In genomic region chr12:111803851-111804250, GRCh38 we compare ENCODE assay signal across 37 cellular contexts.
"Had no signal": no experiment of that assay in that cellular context is flagged by ENCODE, and none has a peak within 500 bp of the region (broad histone marks: within the 10 kb centered on the region; RNA-seq: fewer than 3 reads in every experiment).

No MANE protein-coding gene starts in this region.

- H3K4me3 Mint-ChIP-seq: activated naive CD4-positive, alpha-beta T cell treated with anti-CD3 and anti-CD28 coated beads for 36 hours; activated naive CD4-positive, alpha-beta T cell treated with anti-CD3 and anti-CD28 coated beads, Interleukin-2, amount 10 ng/mL, durations not matched to agents 7 days and 5 days; activated naive CD4-positive, alpha-beta T cell treated with anti-CD3 and anti-CD28 coated beads, Interleukin-2, amount 50 U/mL, for 24 hours; activated naive CD8-positive, alpha-beta T cell; activated naive CD8-positive, alpha-beta T cell treated with anti-CD3 and anti-CD28 coated beads for 36 hours; activated naive CD8-positive, alpha-beta T cell treated with anti-CD3 and anti-CD28 coated beads, Interleukin-2, amount 10 ng/mL, durations not matched to agents 7 days and 5 days; activated naive CD8-positive, alpha-beta T cell treated with anti-CD3 and anti-CD28 coated beads, Interleukin-2, amount 50 U/mL, for 24 hours; activated T-cell treated with anti-CD3 and anti-CD28 coated beads, Interleukin-2, amount 50 U/mL, for 24 hours; activated T-cell treated with anti-CD3 and anti-CD28 coated beads, Interleukin-2, amount 50 U/mL, for 4 hours; activated T-cell treated with anti-CD3 and anti-CD28 coated beads, Interleukin-2, amount 50 U/mL, for 72 hours; activated T-helper 1 cell treated with anti-CD3 and anti-CD28 coated beads, Interleukin-12 subunit alpha, Interleukin-12 subunit beta, Interleukin-2, Interleukin-4 antibody, amounts not matched to agents 30 ng/mL and 10 ng/mL and 1 ng/mL, durations not matched to agents 14 hours and 24 hours and 36 hours; brain; central memory CD8-positive, alpha-beta T cell had no signal

- H3K4me1 ChIP-seq: adrenal gland, ascending aorta, body of pancreas, breast epithelium had no signal

- H3K36me3 Mint-ChIP-seq: activated naive CD4-positive, alpha-beta T cell treated with anti-CD3 and anti-CD28 coated beads, Interleukin-2, amount 10 ng/mL, durations not matched to agents 7 days and 5 days; activated naive CD4-positive, alpha-beta T cell treated with anti-CD3 and anti-CD28 coated beads, Interleukin-2, amount 50 U/mL, for 24 hours; activated naive CD4-positive, alpha-beta T cell treated with anti-CD3 and anti-CD28 coated beads, Interleukin-2, amount 50 U/mL, for 72 hours; activated naive CD8-positive, alpha-beta T cell; activated naive CD8-positive, alpha-beta T cell treated with anti-CD3 and anti-CD28 coated beads for 36 hours; activated naive CD8-positive, alpha-beta T cell treated with anti-CD3 and anti-CD28 coated beads, Interleukin-2, amount 10 ng/mL, durations not matched to agents 7 days and 5 days had no signal

- H3K4me3 ChIP-seq: adrenal gland, ascending aorta, body of pancreas, breast epithelium, cardiac muscle cell had no signal

- ATAC-seq: activated naive CD4-positive, alpha-beta T cell treated with anti-CD3 and anti-CD28 coated beads, Interleukin-2, amount 50 U/mL, for 72 hours; activated naive CD8-positive, alpha-beta T cell treated with anti-CD3 and anti-CD28 coated beads, Interleukin-2, amount 50 U/mL, for 24 hours; activated T-cell treated with anti-CD3 and anti-CD28 coated beads, Interleukin-2, amount 50 U/mL, for 4 hours; activated T-cell treated with anti-CD3 and anti-CD28 coated beads, Interleukin-2, amount 50 U/mL, for 72 hours; body of pancreas had no signal

- H3K36me3 ChIP-seq: brain microvascular endothelial cell, breast epithelium had no signal

- H3K4me1 Mint-ChIP-seq: activated naive CD4-positive, alpha-beta T cell treated with anti-CD3 and anti-CD28 coated beads, Interleukin-2, amount 10 ng/mL, durations not matched to agents 7 days and 5 days; activated naive CD4-positive, alpha-beta T cell treated with anti-CD3 and anti-CD28 coated beads, Interleukin-2, amount 50 U/mL, for 24 hours; activated naive CD8-positive, alpha-beta T cell treated with anti-CD3 and anti-CD28 coated beads for 36 hours; activated naive CD8-positive, alpha-beta T cell treated with anti-CD3 and anti-CD28 coated beads, Interleukin-2, amount 50 U/mL, for 24 hours; brain; central memory CD8-positive, alpha-beta T cell had no signal

- H3K27me3 Mint-ChIP-seq: activated naive CD4-positive, alpha-beta T cell treated with anti-CD3 and anti-CD28 coated beads, Interleukin-2, amount 50 U/mL, for 24 hours; activated naive CD8-positive, alpha-beta T cell; activated naive CD8-positive, alpha-beta T cell treated with anti-CD3 and anti-CD28 coated beads for 36 hours; activated naive CD8-positive, alpha-beta T cell treated with anti-CD3 and anti-CD28 coated beads, Interleukin-2, amount 10 ng/mL, durations not matched to agents 7 days and 5 days; activated naive CD8-positive, alpha-beta T cell treated with anti-CD3 and anti-CD28 coated beads, Interleukin-2, amount 50 U/mL, for 24 hours; activated T-cell treated with anti-CD3 and anti-CD28 coated beads, Interleukin-2, amount 50 U/mL, for 24 hours; central memory CD8-positive, alpha-beta T cell had no signal

- H3K9me3 ChIP-seq: adrenal gland, ascending aorta, body of pancreas, breast epithelium had no signal

- DNase-seq: activated effector memory CD4-positive, alpha-beta T cell treated with anti-CD3 and anti-CD28 coated beads, Interleukin-2, amount 50 U/mL, for 16 hours; activated effector memory CD4-positive, alpha-beta T cell treated with Interleukin-2 at 50 U/mL for 16 hours; activated gamma-delta T cell; activated gamma-delta T cell treated with Interleukin-2 at 50 U/mL for 16 hours; activated naive CD4-positive, alpha-beta T cell; activated naive CD4-positive, alpha-beta T cell treated with anti-CD3 and anti-CD28 coated beads for 36 hours; activated naive CD4-positive, alpha-beta T cell treated with anti-CD3 and anti-CD28 coated beads, Interleukin-2, amount 10 ng/mL, durations not matched to agents 7 days and 5 days; activated naive CD4-positive, alpha-beta T cell treated with anti-CD3 and anti-CD28 coated beads, Interleukin-2, amount 50 U/mL, for 16 hours; activated naive CD4-positive, alpha-beta T cell treated with Interleukin-2 at 50 U/mL for 16 hours; activated naive CD8-positive, alpha-beta T cell treated with anti-CD3 and anti-CD28 coated beads for 36 hours; activated naive CD8-positive, alpha-beta T cell treated with anti-CD3 and anti-CD28 coated beads, Interleukin-2, amount 10 ng/mL, durations not matched to agents 7 days and 5 days; activated naive CD8-positive, alpha-beta T cell treated with anti-CD3 and anti-CD28 coated beads, Interleukin-2, amount 50 U/mL, for 24 hours; activated T-cell treated with anti-CD3 and anti-CD28 coated beads for 4 hours; activated T-cell treated with anti-CD3 and anti-CD28 coated beads, Interleukin-2, amount 50 U/mL, for 1 hour; activated T-cell treated with anti-CD3 and anti-CD28 coated beads, Interleukin-2, amount 50 U/mL, for 24 hours; activated T-cell treated with anti-CD3 and anti-CD28 coated beads, Interleukin-2, amount 50 U/mL, for 4 hours; activated T-cell treated with anti-CD3 and anti-CD28 coated beads, Interleukin-2, amount 50 U/mL, for 48 hours; activated T-cell treated with anti-CD3 and anti-CD28 coated beads, Interleukin-2, amount 50 U/mL, for 72 hours; adrenal gland; amniotic stem cell; amygdala; anterior cingulate cortex; body of pancreas; brain microvascular endothelial cell; caudate nucleus; central memory CD4-positive, alpha-beta T cell; cerebellar nuclear complex had no signal

- H3K27ac ChIP-seq: adrenal gland, ascending aorta, body of pancreas, brain microvascular endothelial cell, breast epithelium, cardiac muscle cell had no signal

- H3K27me3 ChIP-seq: adrenal gland, ascending aorta, body of pancreas, brain microvascular endothelial cell, breast epithelium, cardiac muscle cell had no signal

- H3K27ac Mint-ChIP-seq: activated naive CD4-positive, alpha-beta T cell treated with anti-CD3 and anti-CD28 coated beads for 36 hours; activated naive CD4-positive, alpha-beta T cell treated with anti-CD3 and anti-CD28 coated beads, Interleukin-2, amount 10 ng/mL, durations not matched to agents 7 days and 5 days; activated naive CD4-positive, alpha-beta T cell treated with anti-CD3 and anti-CD28 coated beads, Interleukin-2, amount 50 U/mL, for 24 hours; activated naive CD4-positive, alpha-beta T cell treated with anti-CD3 and anti-CD28 coated beads, Interleukin-2, amount 50 U/mL, for 72 hours; activated naive CD8-positive, alpha-beta T cell; activated naive CD8-positive, alpha-beta T cell treated with anti-CD3 and anti-CD28 coated beads for 36 hours; activated naive CD8-positive, alpha-beta T cell treated with anti-CD3 and anti-CD28 coated beads, Interleukin-2, amount 10 ng/mL, durations not matched to agents 7 days and 5 days; activated naive CD8-positive, alpha-beta T cell treated with anti-CD3 and anti-CD28 coated beads, Interleukin-2, amount 50 U/mL, for 24 hours; activated T-cell treated with anti-CD3 and anti-CD28 coated beads, Interleukin-2, amount 50 U/mL, for 24 hours; activated T-cell treated with anti-CD3 and anti-CD28 coated beads, Interleukin-2, amount 50 U/mL, for 72 hours; activated T-helper 1 cell treated with anti-CD3 and anti-CD28 coated beads, Interleukin-12 subunit alpha, Interleukin-12 subunit beta, Interleukin-2, Interleukin-4 antibody, amounts not matched to agents 30 ng/mL and 10 ng/mL and 1 ng/mL, durations not matched to agents 14 hours and 24 hours and 36 hours; activated T-helper 2 cell treated with anti-CD3 and anti-CD28 coated beads, Interferon-gamma antibody, Interleukin-2, Interleukin-4, amounts not matched to agents 10 μg/mL and 5 μg/mL and 100 μg/mL, durations not matched to agents 14 hours and 24 hours and 36 hours; brain had no signal

- H3K9me3 Mint-ChIP-seq: activated naive CD4-positive, alpha-beta T cell treated with anti-CD3 and anti-CD28 coated beads for 36 hours; activated naive CD4-positive, alpha-beta T cell treated with anti-CD3 and anti-CD28 coated beads, Interleukin-2, amount 10 ng/mL, durations not matched to agents 7 days and 5 days; activated naive CD4-positive, alpha-beta T cell treated with anti-CD3 and anti-CD28 coated beads, Interleukin-2, amount 50 U/mL, for 24 hours; activated naive CD4-positive, alpha-beta T cell treated with anti-CD3 and anti-CD28 coated beads, Interleukin-2, amount 50 U/mL, for 72 hours; activated naive CD8-positive, alpha-beta T cell treated with anti-CD3 and anti-CD28 coated beads for 36 hours; activated naive CD8-positive, alpha-beta T cell treated with anti-CD3 and anti-CD28 coated beads, Interleukin-2, amount 10 ng/mL, durations not matched to agents 7 days and 5 days; activated naive CD8-positive, alpha-beta T cell treated with anti-CD3 and anti-CD28 coated beads, Interleukin-2, amount 50 U/mL, for 24 hours; activated T-cell treated with anti-CD3 and anti-CD28 coated beads, Interleukin-2, amount 50 U/mL, for 24 hours; activated T-cell treated with anti-CD3 and anti-CD28 coated beads, Interleukin-2, amount 50 U/mL, for 4 hours; activated T-cell treated with anti-CD3 and anti-CD28 coated beads, Interleukin-2, amount 50 U/mL, for 72 hours; activated T-helper 1 cell treated with anti-CD3 and anti-CD28 coated beads, Interleukin-12 subunit alpha, Interleukin-12 subunit beta, Interleukin-2, Interleukin-4 antibody, amounts not matched to agents 30 ng/mL and 10 ng/mL and 1 ng/mL, durations not matched to agents 14 hours and 24 hours and 36 hours; activated T-helper 2 cell treated with anti-CD3 and anti-CD28 coated beads, Interferon-gamma antibody, Interleukin-2, Interleukin-4, amounts not matched to agents 10 μg/mL and 5 μg/mL and 100 μg/mL, durations not matched to agents 14 hours and 24 hours and 36 hours; brain; central memory CD8-positive, alpha-beta T cell had no signal
